In genomic region chr17:7438050-7438614, GRCh38 we compare ENCODE assay signal across 1 cellular context.
TF ChIP-seq lines count a peak whose summit lies in the region.

No MANE protein-coding gene starts in this region.

TF ChIP-seq in H1, 55 proteins besides CTCF, POLR2A, EP300 and RAD21:
- no peak for TF ChIP-seq HDAC2 (IDR thresholded peaks at IDR 0.05; ENCODE audit: borderline replicate concordance in 1 of 2, low read depth in 2 of 2, low read length in 2 of 2)
- no peak for TF ChIP-seq JUND (IDR thresholded peaks at IDR 0.05; ENCODE audit: low read length)
- TF ChIP-seq GABPA (IDR thresholded peaks at IDR 0.05; ENCODE audit: borderline replicate concordance, insufficient read depth, low read length): no peak
- TF ChIP-seq KDM1A (IDR thresholded peaks at IDR 0.05; ENCODE audit: borderline replicate concordance, low read length): no peak
- TF ChIP-seq TCF12 (IDR thresholded peaks at IDR 0.05; ENCODE audit: low read depth, low read length): no peak
- no peak for TF ChIP-seq ZNF274 (IDR thresholded peaks at IDR 0.05; ENCODE audit: borderline replicate concordance, extremely low read depth, low read length)
- no peak for TF ChIP-seq FOSL1 (IDR thresholded peaks at IDR 0.05; ENCODE audit: insufficient read depth, low read depth, low read length)
- TF ChIP-seq SIX5 (IDR thresholded peaks at IDR 0.05; ENCODE audit: low read depth, low read length): no peak
- TF ChIP-seq CBX5 (IDR thresholded peaks at IDR 0.05; ENCODE audit: low read depth, low read length): no peak
- TF ChIP-seq SP4 (IDR thresholded peaks at IDR 0.05; ENCODE audit: low read length): no peak
- no peak for TF ChIP-seq NRF1 (IDR thresholded peaks at IDR 0.05; ENCODE audit: low read depth, low read length)
- TF ChIP-seq CREB1 (IDR thresholded peaks at IDR 0.05): 0 out of 2 replicates have a peak, but pooled peaks have one; percentile 6
- no peak for TF ChIP-seq ATF3 (IDR thresholded peaks at IDR 0.05; ENCODE audit: insufficient read depth, low read depth, low read length)
- 0 out of 2 replicates have a peak, but pooled peaks have one; percentile 11 for TF ChIP-seq SP1 (IDR thresholded peaks at IDR 0.05; ENCODE audit: low read depth, low read length)
- no peak for TF ChIP-seq PHF8 (conservative IDR thresholded peaks at IDR 0.05; ENCODE audit: low read depth, low read length)
- no peak for TF ChIP-seq SIRT6 (IDR thresholded peaks at IDR 0.05; ENCODE audit: low read length)
- no peak for TF ChIP-seq CEBPB (IDR thresholded peaks at IDR 0.05; ENCODE audit: low read depth, low read length)
- TF ChIP-seq SIN3A (conservative IDR thresholded peaks at IDR 0.05 in 1 of 2, IDR thresholded peaks at IDR 0.05 in 1 of 2; ENCODE audit: low read depth in 1 of 2, low read length in 2 of 2): peak; percentile 28 to 50; a peak in 3 of 4 replicates
- no peak for TF ChIP-seq ASH2L (IDR thresholded peaks at IDR 0.05; ENCODE audit: low read length)
- TF ChIP-seq GTF2F1 (IDR thresholded peaks at IDR 0.05; ENCODE audit: borderline replicate concordance, low read depth, low read length): no peak
- TF ChIP-seq NANOG (IDR thresholded peaks at IDR 0.05; ENCODE audit: insufficient read depth, low read depth, low read length, poor library complexity, severe bottlenecking): no peak
- TF ChIP-seq CHD1 (IDR thresholded peaks at IDR 0.05; ENCODE audit: low read depth, low read length): no peak
- no peak for TF ChIP-seq SP2 (IDR thresholded peaks at IDR 0.05; ENCODE audit: low read length)
- TF ChIP-seq TAF7 (optimal IDR thresholded peaks at IDR 0.05; ENCODE audit: borderline replicate concordance, low read depth, low read length): peak; percentile 31
- TF ChIP-seq YY1 (IDR thresholded peaks at IDR 0.05; ENCODE audit: low read depth, low read length): peak; percentile 56; the same call in 1 of the 2 replicates
- TF ChIP-seq HDAC6 (IDR thresholded peaks at IDR 0.05; ENCODE audit: low read depth, low read length): no peak
- no peak for TF ChIP-seq SRF (IDR thresholded peaks at IDR 0.05; ENCODE audit: low read depth, low read length)
